Comparison of ENCODE assay signal across 14 cellular contexts in the genomic region with DNA sequence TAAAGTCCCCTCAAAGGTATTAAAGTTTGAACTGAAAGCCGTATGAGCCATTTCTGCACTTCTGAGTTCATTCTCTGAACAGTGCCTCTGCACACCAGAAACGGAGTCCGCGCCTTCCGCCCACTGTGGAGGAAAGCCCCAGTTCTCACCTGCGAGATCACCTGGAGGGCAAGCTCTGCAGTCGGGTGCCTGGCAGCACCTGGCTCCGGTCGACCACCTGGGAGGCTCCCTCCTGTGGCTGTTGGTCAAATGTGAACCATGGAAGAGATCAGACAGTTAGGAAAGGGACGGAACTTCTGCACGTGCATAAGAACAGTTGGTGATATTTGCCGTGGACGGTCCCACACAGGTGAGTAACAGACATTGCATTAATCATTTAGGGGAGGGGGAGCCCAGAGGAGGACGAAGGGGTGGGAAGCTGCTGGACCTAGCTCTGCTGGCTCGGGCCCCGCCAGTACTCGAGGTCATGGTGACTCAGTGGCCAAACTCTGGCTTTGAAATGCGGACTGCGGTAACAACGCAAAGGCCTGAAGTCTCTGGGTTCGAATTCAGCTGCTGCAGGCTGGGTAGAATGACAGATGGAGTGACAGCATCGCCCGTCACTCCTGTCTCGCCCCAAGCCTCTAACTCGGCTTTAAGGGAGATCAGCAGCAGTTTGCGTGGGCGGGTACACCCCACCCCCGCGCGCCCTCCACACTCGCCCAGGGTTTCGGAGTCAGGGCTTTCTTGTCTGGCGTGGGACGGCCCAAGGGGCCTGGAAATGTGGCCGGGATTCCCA. TPM values are rescaled to one million over a fixed set of nuclear protein-coding genes. Genes with fewer than 3 reads are reported as not detected.
DNase-seq lines count a peak whose midpoint lies in the region; ATAC-seq lines count a peak whose summit lies in the region.
"Had no signal": no experiment of that assay in that cellular context is flagged by ENCODE, and none has a peak within 500 bp of the region (broad histone marks: within the 10 kb centered on the region; RNA-seq: fewer than 3 reads in every experiment).

No MANE protein-coding gene starts in this region.

- POLR2A ChIA-PET in naive thymus-derived CD8-positive, alpha-beta T cell (lab: Charles Lee), result interaction anchor here (0.9 kb wide), 1 partner anchor 146 kb away, joined by 3 read pairs; the partner anchor contains the start of gene LRRC27

- DNase-seq in NCI-H1105 treated with DMSO at 0.1 percent for 48 hours (lab: John Stamatoyannopoulos, UW) (peak; percentile 4), NCI-H1105 (lab: John Stamatoyannopoulos, UW) (no peak), COLO668 (lab: John Stamatoyannopoulos, UW; ENCODE audit: unreplicated experiment) (peak; percentile 15), mesenteric fat pad (ENCODE audit: low spot score) (no peak)
- no peak for DNase-seq in activated naive CD8-positive, alpha-beta T cell treated with anti-CD3 and anti-CD28 coated beads, Interleukin-2, amount 50 U/mL, for 24 hours
- no peak for DNase-seq in naive thymus-derived CD8-positive, alpha-beta T cell
- no peak for DNase-seq in effector memory CD8-positive, alpha-beta T cell
- DNase-seq: 8988T, HCEC 1CT, MV-4-11, NCI-H226, PC-9, SW 1271 had no signal

- no peak for ATAC-seq in activated naive CD8-positive, alpha-beta T cell treated with anti-CD3 and anti-CD28 coated beads, Interleukin-2, amount 50 U/mL, for 24 hours
- peak; percentile 7 to 16 for ATAC-seq in naive thymus-derived CD8-positive, alpha-beta T cell
- no peak for ATAC-seq in GM18868 (IDR thresholded peaks at IDR 0.05; ENCODE audit: unreplicated experiment)
- ATAC-seq in effector memory CD8-positive, alpha-beta T cell (replicated peaks), result no peak

- no peaks in the 10 kb centered on the region for H3K36me3 Mint-ChIP-seq in activated naive CD8-positive, alpha-beta T cell treated with anti-CD3 and anti-CD28 coated beads, Interleukin-2, amount 50 U/mL, for 24 hours (ENCODE audit: low read depth)
- peaks cover 0 to 3% (median 0%) of the 10 kb centered on the region in 3 donors for H3K36me3 Mint-ChIP-seq in naive thymus-derived CD8-positive, alpha-beta T cell
- peaks cover 9% of the 10 kb centered on the region for H3K36me3 Mint-ChIP-seq in effector memory CD8-positive, alpha-beta T cell (ENCODE audit: insufficient read depth)

- peaks cover 35% of the 10 kb centered on the region for H3K27me3 Mint-ChIP-seq in activated naive CD8-positive, alpha-beta T cell treated with anti-CD3 and anti-CD28 coated beads, Interleukin-2, amount 50 U/mL, for 24 hours
- peaks cover 24 to 64% (median 38%) of the 10 kb centered on the region in 5 donors for H3K27me3 Mint-ChIP-seq in naive thymus-derived CD8-positive, alpha-beta T cell
- H3K27me3 Mint-ChIP-seq in effector memory CD8-positive, alpha-beta T cell, result peaks cover 44 to 52% of the 10 kb centered on the region in 2 donors

- no peak overlapping the region for H3K27ac Mint-ChIP-seq in activated naive CD8-positive, alpha-beta T cell treated with anti-CD3 and anti-CD28 coated beads, Interleukin-2, amount 50 U/mL, for 24 hours
- peak overlapping the region in 2 of 10 donors; percentile 29 to 63 for H3K27ac Mint-ChIP-seq in naive thymus-derived CD8-positive, alpha-beta T cell
- H3K27ac Mint-ChIP-seq in effector memory CD8-positive, alpha-beta T cell, result no peak overlapping the region

- H3K4me1 Mint-ChIP-seq in activated naive CD8-positive, alpha-beta T cell treated with anti-CD3 and anti-CD28 coated beads, Interleukin-2, amount 50 U/mL, for 24 hours, result peaks cover 10% of the 10 kb centered on the region
- H3K4me1 Mint-ChIP-seq in naive thymus-derived CD8-positive, alpha-beta T cell, result peaks cover 4 to 11% (median 6%) of the 10 kb centered on the region in 4 donors
- peaks cover 0 to 4% of the 10 kb centered on the region in 2 donors for H3K4me1 Mint-ChIP-seq in effector memory CD8-positive, alpha-beta T cell (ENCODE audit: low read depth in 2 of 2)

- H3K4me3 Mint-ChIP-seq in activated naive CD8-positive, alpha-beta T cell treated with anti-CD3 and anti-CD28 coated beads, Interleukin-2, amount 50 U/mL, for 24 hours, result peak overlapping the region; percentile 48
- peak overlapping the region; percentile 4 to 75 (median 60) for H3K4me3 Mint-ChIP-seq in naive thymus-derived CD8-positive, alpha-beta T cell
- peak overlapping the region in 1 of 2 donors; percentile 54 for H3K4me3 Mint-ChIP-seq in effector memory CD8-positive, alpha-beta T cell

- H3K9me3 Mint-ChIP-seq in activated naive CD8-positive, alpha-beta T cell treated with anti-CD3 and anti-CD28 coated beads, Interleukin-2, amount 50 U/mL, for 24 hours, result no peaks in the 10 kb centered on the region
- H3K9me3 Mint-ChIP-seq in naive thymus-derived CD8-positive, alpha-beta T cell, result peaks cover 0 to 2% (median 0%) of the 10 kb centered on the region in 9 donors
- no peaks in the 10 kb centered on the region for H3K9me3 Mint-ChIP-seq in effector memory CD8-positive, alpha-beta T cell

RNA-seq across cellular contexts. Expression of gene DPYSL4, which starts 1.7 kb away (rescaled TPM):
- total RNA-seq in naive thymus-derived CD8-positive, alpha-beta T cell, result 1 to 10 TPM; 1.2 to 1.3 TPM
- 10 to 100 TPM in 1 of 3 donors, under 1 TPM in 1, not detected in 1; 0.31 to 11.2 TPM for polyA plus RNA-seq in naive thymus-derived CD8-positive, alpha-beta T cell
- 1.8 TPM for total RNA-seq in mesenteric fat pad

Comparison
In these comparisons a context has a peak if more than half of its experiments do, and no peak if none do; other contexts are left out.
1. DNase-seq: peak in NCI-H1105 treated with DMSO at 0.1 percent for 48 hours (single experiment) and COLO668 (single experiment); none in NCI-H1105 (single experiment), activated naive CD8-positive, alpha-beta T cell treated with anti-CD3 and anti-CD28 coated beads, Interleukin-2, amount 50 U/mL, for 24 hours (single experiment), naive thymus-derived CD8-positive, alpha-beta T cell (0 of 10), mesenteric fat pad (single experiment) and effector memory CD8-positive, alpha-beta T cell (0 of 3).
2. ATAC-seq: peak in naive thymus-derived CD8-positive, alpha-beta T cell (2 of 2); none in activated naive CD8-positive, alpha-beta T cell treated with anti-CD3 and anti-CD28 coated beads, Interleukin-2, amount 50 U/mL, for 24 hours (single experiment), GM18868 (single experiment) and effector memory CD8-positive, alpha-beta T cell (single experiment).